In the genomic region with DNA sequence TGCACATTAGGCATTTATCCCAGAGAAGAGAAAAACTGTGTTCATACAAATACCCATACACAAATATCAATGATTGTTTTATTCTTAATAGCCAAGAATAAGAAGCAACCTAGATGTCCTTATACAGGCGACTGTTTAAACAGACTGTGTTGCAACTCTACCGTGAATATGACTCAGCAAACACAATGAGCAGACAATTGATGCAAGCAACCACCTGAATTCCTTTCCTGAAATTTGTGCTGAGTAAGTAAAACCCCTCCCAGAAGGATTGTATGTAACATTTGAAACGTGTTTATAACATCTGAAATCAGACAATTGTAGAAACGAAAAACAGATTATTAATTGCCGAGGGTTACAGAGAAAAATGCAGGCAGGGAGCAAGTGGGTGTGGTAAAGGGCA, we compare ENCODE assay signal across 22 cellular contexts.
DNase-seq lines count a peak whose midpoint lies in the region; ATAC-seq, FAIRE-seq and TF ChIP-seq lines count a peak whose summit lies in the region.
"Had no signal": no experiment of that assay in that cellular context is flagged by ENCODE, and none has a peak within 500 bp of the region (broad histone marks: within the 10 kb centered on the region; RNA-seq: fewer than 3 reads in every experiment).

No MANE protein-coding gene starts in this region.

- H3K4me1 ChIP-seq in HepG2 (ENCODE audit: insufficient read depth, low read length) (no peaks in the 10 kb centered on the region), right lobe of liver (no peaks in the 10 kb centered on the region), PC-3 (ENCODE audit: insufficient read depth, low read length) (peaks cover 8% of the 10 kb centered on the region), foreskin keratinocyte (no peaks in the 10 kb centered on the region), Peyer's patch (no peaks in the 10 kb centered on the region)
- H3K4me1 ChIP-seq: heart left ventricle had no signal

- no peaks in the 10 kb centered on the region for H3K79me2 ChIP-seq in HepG2 (ENCODE audit: insufficient read depth, low read length)
- H3K79me2 ChIP-seq in PC-3 (ENCODE audit: low read length), result no peaks in the 10 kb centered on the region

- H4K20me1 ChIP-seq in HepG2 (ENCODE audit: insufficient read depth, low read length) (no peaks in the 10 kb centered on the region), PC-3 (ENCODE audit: low read length) (no peaks in the 10 kb centered on the region)

- POLR2A ChIA-PET in HepG2 (lab: Yijun Ruan, JAX) (no interaction called here), PC-3 (lab: Charles Lee; ENCODE audit: unreplicated experiment) (no interaction called here)

- CTCF ChIA-PET in HepG2 (lab: Yijun Ruan, JAX; ENCODE audit: low intra/inter-chr PET ratio, low total read pairs) (no interaction called here), PC-3 (lab: Charles Lee) (no interaction called here)

- H3K9ac ChIP-seq in HepG2 (ENCODE audit: insufficient read depth, low read depth, low read length) (no peak overlapping the region), PC-3 (ENCODE audit: low read length) (no peak overlapping the region)

- in situ Hi-C loops in HepG2 (cut with HindIII; ENCODE audit: extremely low pct_ligation_motif_present, low pct_unique_long_range_greater_than_20kb), result no loop called here

- H3K9me2 ChIP-seq in PC-3 (replicated peaks; ENCODE audit: low read length), result no peaks in the 10 kb centered on the region

- TF ChIP-seq RAD21 in HepG2 (CRISPR knock-in tag; IDR thresholded peaks at IDR 0.05), result no peak

- TF ChIP-seq EP300 in HepG2 (IDR thresholded peaks at IDR 0.05; ENCODE audit: low read depth in 2 of 2, low read length in 2 of 2) (no peak), HepG2 (CRISPR knock-in tag; IDR thresholded peaks at IDR 0.05; ENCODE audit: borderline replicate concordance) (no peak)

- H3K9me3 ChIP-seq in HepG2 (ENCODE audit: low read length) (peaks cover 94% of the 10 kb centered on the region), right lobe of liver (no peaks in the 10 kb centered on the region), PC-3 (ENCODE audit: low read length) (no peaks in the 10 kb centered on the region), Peyer's patch (no peaks in the 10 kb centered on the region)
- H3K9me3 ChIP-seq: heart left ventricle, thoracic aorta had no signal

- no TSS peak for BruUV-seq in HepG2 (replicated peaks; lab: Mats Ljungman, UMichigan)
- no TSS peak for BruUV-seq in PC-3 (replicated peaks; lab: Mats Ljungman, UMichigan)

- 2% methylated on average over 5 of the region's 5 CpGs for whole genome bisulfite sequencing in HepG2 (ENCODE audit: low lambda C conversion rate)
- WGBS in right lobe of liver (ENCODE audit: insufficient coverage, low coverage, low lambda C conversion rate, missing lambda C conversion rate), result 29% methylated on average over 5 of the region's 5 CpGs

- no peak for TF ChIP-seq POLR2A in HepG2 (IDR thresholded peaks at IDR 0.05; ENCODE audit: insufficient read depth in 1 of 2, low read depth in 2 of 2, low read length in 2 of 2)
- TF ChIP-seq POLR2A in right lobe of liver (IDR thresholded peaks at IDR 0.05), result no peak
- TF ChIP-seq POLR2A in Peyer's patch (IDR thresholded peaks at IDR 0.05), result no peak

- no peaks in the 10 kb centered on the region for H3F3A ChIP-seq in PC-3 (ENCODE audit: low read length, unreplicated experiment)

- no peak for ATAC-seq in HepG2
- no peak for ATAC-seq in right lobe of liver
- ATAC-seq in PC-3, result peak; percentile 63; the same call in 1 of the 2 replicates
- peak; percentile 46 for ATAC-seq in foreskin keratinocyte
- no peak for ATAC-seq in GM18519 (IDR thresholded peaks at IDR 0.05; ENCODE audit: low FRiP score, unreplicated experiment)
- ATAC-seq: CD8-positive, alpha-beta T cell; GM12878; heart left ventricle; Panc1 had no signal

- H3K27ac ChIP-seq in HepG2 (ENCODE audit: extremely low read length, insufficient read depth, low read length), result no peak overlapping the region
- no peak overlapping the region for H3K27ac ChIP-seq in right lobe of liver
- no peak overlapping the region for H3K27ac ChIP-seq in PC-3 (ENCODE audit: low read length)
- no peak overlapping the region for H3K27ac ChIP-seq in foreskin keratinocyte
- no peak overlapping the region for H3K27ac ChIP-seq in Peyer's patch
- H3K27ac ChIP-seq: heart left ventricle, thoracic aorta, WERI-Rb-1 had no signal

- FAIRE-seq in HepG2 (lab: Jason Lieb, UNC), result no peak
- FAIRE-seq: GM12878, kidney had no signal

- H2AFZ ChIP-seq in HepG2 (ENCODE audit: low read length) (no peak overlapping the region), PC-3 (ENCODE audit: low read length) (peak overlapping the region; percentile 32; the same call in 1 of the 2 replicates)

- intact Hi-C loops in HepG2 (cut with micrococcal nuclease; ENCODE audit: unreplicated experiment), result no loop called here
- intact Hi-C loops in right lobe of liver (cut with DNase I), result no loop called here
- intact Hi-C loops in PC-3 (cut with micrococcal nuclease), result loop anchor here (10.0 kb wide), 1 partner anchor 205 kb away; no protein-coding TSS in a partner anchor
- intact Hi-C loops in cardiac septum (cut with DNase I), result no loop called here

- no peak overlapping the region for H3K4me2 ChIP-seq in HepG2 (ENCODE audit: low read depth, low read length)
- H3K4me2 ChIP-seq in PC-3 (ENCODE audit: low read length), result peak overlapping the region; percentile 63

- H3K36me3 ChIP-seq in HepG2 (replicated peaks in 1 of 2; ENCODE audit: control insufficient read depth in 1 of 2, insufficient read depth in 2 of 2, low read length in 2 of 2), result no peaks in the 10 kb centered on the region
- no peaks in the 10 kb centered on the region for H3K36me3 ChIP-seq in right lobe of liver
- no peaks in the 10 kb centered on the region for H3K36me3 ChIP-seq in PC-3 (ENCODE audit: low read depth, low read length)
- H3K36me3 ChIP-seq in Peyer's patch, result no peaks in the 10 kb centered on the region
- H3K36me3 ChIP-seq: heart left ventricle, thoracic aorta, WERI-Rb-1 had no signal

- TF ChIP-seq CTCF in HepG2 (CRISPR knock-in tag; IDR thresholded peaks at IDR 0.05) (no peak), right lobe of liver (IDR thresholded peaks at IDR 0.05) (no peak), PC-3 (conservative IDR thresholded peaks at IDR 0.05; ENCODE audit: low read depth, low read length) (no peak), foreskin keratinocyte (conservative IDR thresholded peaks at IDR 0.05) (no peak), Peyer's patch (IDR thresholded peaks at IDR 0.05) (no peak)

- H3K4me3 ChIP-seq in HepG2 (replicated peaks in 1 of 3; ENCODE audit: insufficient read depth in 1 of 3, low read depth in 2 of 3, low read length in 3 of 3), result no peak overlapping the region
- H3K4me3 ChIP-seq in right lobe of liver, result no peak overlapping the region
- no peak overlapping the region for H3K4me3 ChIP-seq in PC-3 (ENCODE audit: low read length)
- no peak overlapping the region for H3K4me3 ChIP-seq in Peyer's patch
- H3K4me3 ChIP-seq: GM12878, heart left ventricle, thoracic aorta had no signal

- DNase-seq in HepG2 (ENCODE audit: low spot score), result no peak
- DNase-seq in right lobe of liver, result no peak
- peak; percentile 77 for DNase-seq in PC-3
- peak; percentile 5 to 18 for DNase-seq in foreskin keratinocyte
- DNase-seq in cardiac septum (ENCODE audit: low spot score), result no peak
- DNase-seq in hypothalamus (lab: John Stamatoyannopoulos, UW), result no peak
- DNase-seq in Peyer's patch, result no peak
- DNase-seq: activated effector memory CD4-positive, alpha-beta T cell treated with Interleukin-2 at 50 U/mL for 16 hours; CD8-positive, alpha-beta T cell; cortex of kidney; H7; heart left ventricle; kidney; NCI-H1105 treated with DMSO at 0.1 percent for 48 hours; NCI-H524 treated with DMSO at 0.1 percent for 48 hours; stimulated activated CD4-positive, alpha-beta T cell treated with anti-CD3 and anti-CD28 coated beads, Interleukin-4, amount 100 ng/mL, for 4 hours; SW 1271; WERI-Rb-1 had no signal

- H3K27me3 ChIP-seq in HepG2 (ENCODE audit: control insufficient read depth in 1 of 2, insufficient read depth in 2 of 2, low read length in 2 of 2) (no peaks in the 10 kb centered on the region), right lobe of liver (no peaks in the 10 kb centered on the region), PC-3 (ENCODE audit: low read length) (no peaks in the 10 kb centered on the region), foreskin keratinocyte (no peaks in the 10 kb centered on the region), Peyer's patch (no peaks in the 10 kb centered on the region)

TF ChIP-seq in HepG2, 621 proteins besides CTCF, POLR2A, EP300 and RAD21:
- TF ChIP-seq KDM5A (IDR thresholded peaks at IDR 0.05; ENCODE audit: borderline replicate concordance, low read length), result no peak
- TF ChIP-seq MXI1 (IDR thresholded peaks at IDR 0.05; ENCODE audit: borderline replicate concordance, low read depth, low read length), result no peak
- TF ChIP-seq SMAD9 (CRISPR knock-in tag; IDR thresholded peaks at IDR 0.05), result no peak
- TF ChIP-seq ZNF788 (CRISPR knock-in tag; IDR thresholded peaks at IDR 0.05; ENCODE audit: borderline replicate concordance), result no peak
- no peak for TF ChIP-seq SMAD3 (CRISPR knock-in tag; IDR thresholded peaks at IDR 0.05)
- TF ChIP-seq NFE2L2 (IDR thresholded peaks at IDR 0.05; ENCODE audit: low read length), result peak; percentile 35; the same call in 1 of the 2 replicates
- TF ChIP-seq ZNF563 (CRISPR knock-in tag; IDR thresholded peaks at IDR 0.05), result no peak
- no peak for TF ChIP-seq ZNF234 (CRISPR knock-in tag; conservative IDR thresholded peaks at IDR 0.05)
- TF ChIP-seq CEBPB (IDR thresholded peaks at IDR 0.05; ENCODE audit: borderline replicate concordance, low read depth, low read length), result peak; percentile 45; the same call in 1 of the 2 replicates
- TF ChIP-seq MAFF (IDR thresholded peaks at IDR 0.05; ENCODE audit: low read depth, low read length), result peak; percentile 95
- no peak for TF ChIP-seq MAF1 (CRISPR knock-in tag; IDR thresholded peaks at IDR 0.05; ENCODE audit: borderline replicate concordance)
- no peak for TF ChIP-seq CHD4 (IDR thresholded peaks at IDR 0.05; ENCODE audit: borderline replicate concordance, low read length)
- TF ChIP-seq MAFK (conservative IDR thresholded peaks at IDR 0.05 in 1 of 2, IDR thresholded peaks at IDR 0.05 in 1 of 2; ENCODE audit: low read length in 2 of 2), result peak; percentile 94 to 95
- TF ChIP-seq RAD51 (IDR thresholded peaks at IDR 0.05; ENCODE audit: borderline replicate concordance), result no peak
- no peak for TF ChIP-seq NFKB2 (CRISPR knock-in tag; IDR thresholded peaks at IDR 0.05; ENCODE audit: borderline replicate concordance)

Comparison
In these comparisons a context has a peak if more than half of its experiments do, and no peak if none do; other contexts are left out.
1. ATAC-seq: peak in PC-3 (single experiment) and foreskin keratinocyte (single experiment); none in HepG2 (single experiment), right lobe of liver (0 of 4) and GM18519 (single experiment).
2. DNase-seq: peak in PC-3 (single experiment) and foreskin keratinocyte (2 of 2); none in HepG2 (single experiment), right lobe of liver (0 of 3), cardiac septum (single experiment), hypothalamus (0 of 51) and Peyer's patch (0 of 3).